In genomic region chr7:42911482-42912447, GRCh38 we compare ENCODE assay signal across 8 cellular contexts. TPM values are rescaled to one million over a fixed set of nuclear protein-coding genes. Genes with fewer than 3 reads are reported as not detected.
A peak's percentile ranks its signal among the peaks of the same experiment; 100 is the strongest.
DNase-seq lines count a peak whose midpoint lies in the region; ATAC-seq and TF ChIP-seq lines count a peak whose summit lies in the region.

Gene C7orf25, minus strand, starts transcription at chr7:42912070. Its CDS starts 1,170 bp downstream, at chr7:42910900.

- peak within 1 kb of the TSS; percentile 95 for H3K27ac Mint-ChIP-seq in activated CD4-positive, alpha-beta T cell treated with anti-CD3 and anti-CD28 coated beads, Interleukin-2, amount 10 ng/mL, durations not matched to agents 7 days and 5 days

- peaks cover 66% of the 10 kb centered on the region for H3K4me1 Mint-ChIP-seq in activated CD4-positive, alpha-beta T cell treated with anti-CD3 and anti-CD28 coated beads, Interleukin-2, amount 10 ng/mL, durations not matched to agents 7 days and 5 days

- 0 out of 2 replicates have a peak, but pooled peaks have one; percentile 5 for TF ChIP-seq CTCF in BJ (IDR thresholded peaks at IDR 0.05; ENCODE audit: insufficient read depth, low read depth, low read length)

- peak; percentile 46 for DNase-seq in BJ (ENCODE audit: low read depth)
- DNase-seq in NCI-H526 (lab: John Stamatoyannopoulos, UW), result peak; percentile 88 to 97
- DNase-seq in activated CD4-positive, alpha-beta T cell treated with anti-CD3 and anti-CD28 coated beads, Interleukin-2, amount 10 ng/mL, durations not matched to agents 7 days and 5 days, result peak; percentile 96
- peak; percentile 83 for DNase-seq in cortex of kidney (lab: John Stamatoyannopoulos, UW)
- peak; percentile 98 for DNase-seq in left lobe of liver (ENCODE audit: low spot score)
- DNase-seq in stimulated activated CD4-positive, alpha-beta T cell treated with anti-CD3 and anti-CD28 coated beads, Interleukin-2, amount 100 ng/mL, for 4 hours (ENCODE audit: low read depth), result peak; percentile 93

- no peaks in the 10 kb centered on the region for H3K27me3 ChIP-seq in BJ (ENCODE audit: control insufficient read depth, insufficient read depth, low read length)

- ATAC-seq in GM19328 (IDR thresholded peaks at IDR 0.05; ENCODE audit: unreplicated experiment) (peak; percentile 92), HG03469 (IDR thresholded peaks at IDR 0.05; ENCODE audit: unreplicated experiment) (peak; percentile 86), left lobe of liver (peak; percentile 93)

- POLR2A ChIA-PET in BJ (lab: Charles Lee), result no interaction called here
- POLR2A ChIA-PET in activated CD4-positive, alpha-beta T cell treated with anti-CD3 and anti-CD28 coated beads, Interleukin-2, amount 10 ng/mL, durations not matched to agents 7 days and 5 days (lab: Charles Lee), result no interaction called here

- no peaks in the 10 kb centered on the region for H3K36me3 ChIP-seq in BJ (ENCODE audit: control insufficient read depth, insufficient read depth, low read length)

- H3K27me3 Mint-ChIP-seq in activated CD4-positive, alpha-beta T cell treated with anti-CD3 and anti-CD28 coated beads, Interleukin-2, amount 10 ng/mL, durations not matched to agents 7 days and 5 days, result no peaks in the 10 kb centered on the region

- CTCF ChIA-PET in BJ (lab: Yijun Ruan, JAX), result interaction anchor here (0.7 to 1.4 kb wide), 2 partner anchors 12 to 971 kb away, joined by 3 to 4 read pairs; no protein-coding TSS in a partner anchor
- CTCF ChIA-PET in activated CD4-positive, alpha-beta T cell treated with anti-CD3 and anti-CD28 coated beads, Interleukin-2, amount 10 ng/mL, durations not matched to agents 7 days and 5 days (lab: Charles Lee), result interaction anchor here (0.9 kb wide), 1 partner anchor 17 kb away, joined by 3 read pairs; no protein-coding TSS in a partner anchor

- H3K9me3 Mint-ChIP-seq in activated CD4-positive, alpha-beta T cell treated with anti-CD3 and anti-CD28 coated beads, Interleukin-2, amount 10 ng/mL, durations not matched to agents 7 days and 5 days, result no peaks in the 10 kb centered on the region

- peak within 1 kb of the TSS; percentile 66 for H3K4me3 ChIP-seq in BJ (ENCODE audit: low read depth, low read length)

- peak within 1 kb of the TSS; percentile 96 for H3K4me3 Mint-ChIP-seq in activated CD4-positive, alpha-beta T cell treated with anti-CD3 and anti-CD28 coated beads, Interleukin-2, amount 10 ng/mL, durations not matched to agents 7 days and 5 days

- peaks cover 45% of the 10 kb centered on the region for H3K36me3 Mint-ChIP-seq in activated CD4-positive, alpha-beta T cell treated with anti-CD3 and anti-CD28 coated beads, Interleukin-2, amount 10 ng/mL, durations not matched to agents 7 days and 5 days (ENCODE audit: low read depth)

RNA-seq across cellular contexts. Expression of gene C7orf25, which starts in this region (rescaled TPM):
- polyA plus RNA-seq in BJ (2011; rRNA removed), result 4.2 and 4.8 TPM in 2 replicates
- polyA minus RNA-seq in BJ (2011; rRNA and poly(A)+ RNA removed), result 1.6 and 2.7 TPM in 2 replicates
- total RNA-seq in activated CD4-positive, alpha-beta T cell treated with anti-CD3 and anti-CD28 coated beads, Interleukin-2, amount 10 ng/mL, durations not matched to agents 7 days and 5 days, result 1 to 10 TPM; 3.0 to 5.1 TPM
- 3.6 TPM for total RNA-seq in left lobe of liver

Comparison
In these comparisons a context has a peak if more than half of its experiments do, and no peak if none do; other contexts are left out.
1. Peak in every context shown above with its lines: DNase-seq, ATAC-seq and H3K4me3 ChIP-seq.
2. DNase-seq: peak in every context shown above with its lines; median percentile 98 in left lobe of liver; 96 in activated CD4-positive, alpha-beta T cell treated with anti-CD3 and anti-CD28 coated beads, Interleukin-2, amount 10 ng/mL, durations not matched to agents 7 days and 5 days; 93 in stimulated activated CD4-positive, alpha-beta T cell treated with anti-CD3 and anti-CD28 coated beads, Interleukin-2, amount 100 ng/mL, for 4 hours; 92 in NCI-H526; 83 in cortex of kidney; 46 in BJ.